ENCODE assay signal across 20 cellular contexts in genomic region chr6:97275809-97276208, GRCh38.
"Had no signal": no experiment of that assay in that cellular context is flagged by ENCODE, and none has a peak within 500 bp of the region (broad histone marks: within the 10 kb centered on the region; RNA-seq: fewer than 3 reads in every experiment).

No MANE protein-coding gene starts in this region.

- H3K27me3 Mint-ChIP-seq: activated CD4-positive, alpha-beta T cell treated with anti-CD3 and anti-CD28 coated beads, Interleukin-2, amount 10 ng/mL, durations not matched to agents 24 days and 14 days; activated naive CD4-positive, alpha-beta T cell treated with anti-CD3 and anti-CD28 coated beads, Interleukin-2, amount 10 ng/mL, durations not matched to agents 7 days and 5 days; activated naive CD8-positive, alpha-beta T cell treated with anti-CD3 and anti-CD28 coated beads, Interleukin-2, amount 50 U/mL, for 24 hours; central memory CD8-positive, alpha-beta T cell had no signal

- H3K27ac ChIP-seq: brain microvascular endothelial cell had no signal

- H3K36me3 ChIP-seq: brain microvascular endothelial cell had no signal

- H3K27me3 ChIP-seq: brain microvascular endothelial cell had no signal

- H3K27ac Mint-ChIP-seq: activated CD4-positive, alpha-beta T cell treated with anti-CD3 and anti-CD28 coated beads, Interleukin-2, amount 10 ng/mL, durations not matched to agents 24 days and 14 days; activated naive CD4-positive, alpha-beta T cell treated with anti-CD3 and anti-CD28 coated beads, Interleukin-2, amount 10 ng/mL, durations not matched to agents 7 days and 5 days; activated naive CD8-positive, alpha-beta T cell treated with anti-CD3 and anti-CD28 coated beads, Interleukin-2, amount 50 U/mL, for 24 hours had no signal

- DNase-seq: activated CD4-positive, alpha-beta T cell treated with anti-CD3 and anti-CD28 coated beads, Interleukin-2, amount 10 ng/mL, durations not matched to agents 24 days and 14 days; activated CD8-positive, alpha-beta memory T cell treated with anti-CD3 and anti-CD28 coated beads, Interleukin-2, amount 50 U/mL, for 4 hours; activated naive CD4-positive, alpha-beta T cell treated with anti-CD3 and anti-CD28 coated beads, Interleukin-2, amount 10 ng/mL, durations not matched to agents 7 days and 5 days; activated naive CD8-positive, alpha-beta T cell treated with anti-CD3 and anti-CD28 coated beads, Interleukin-2, amount 50 U/mL, for 24 hours; activated T-cell treated with anti-CD3 and anti-CD28 coated beads, Interleukin-2, amount 50 U/mL, for 4 hours; aorta; brain microvascular endothelial cell; cortex of kidney; midbrain; nucleus accumbens; posterior cingulate gyrus; stimulated activated CD4-positive, alpha-beta T cell treated with anti-CD3 and anti-CD28 coated beads, Interleukin-12 subunit alpha, Interleukin-12 subunit beta, amount 100 ng/mL, for 4 hours; stimulated activated CD4-positive, alpha-beta T cell treated with anti-CD3 and anti-CD28 coated beads, Interleukin-1b, Interleukin-23, amount 100 ng/mL, for 48 hours; stimulated activated CD8-positive, alpha-beta memory T cell treated with anti-CD3 and anti-CD28 coated beads, Interleukin-4, amount 100 ng/mL, for 48 hours; stimulated activated naive CD4-positive, alpha-beta T cell; T1000 had no signal

- FAIRE-seq: endometrium had no signal

- H3K4me3 Mint-ChIP-seq: activated CD4-positive, alpha-beta T cell treated with anti-CD3 and anti-CD28 coated beads, Interleukin-2, amount 10 ng/mL, durations not matched to agents 24 days and 14 days; activated naive CD4-positive, alpha-beta T cell treated with anti-CD3 and anti-CD28 coated beads, Interleukin-2, amount 10 ng/mL, durations not matched to agents 7 days and 5 days; activated naive CD8-positive, alpha-beta T cell treated with anti-CD3 and anti-CD28 coated beads, Interleukin-2, amount 50 U/mL, for 24 hours; activated T-cell treated with anti-CD3 and anti-CD28 coated beads, Interleukin-2, amount 50 U/mL, for 4 hours; central memory CD8-positive, alpha-beta T cell; nephron had no signal

- ATAC-seq: activated naive CD8-positive, alpha-beta T cell treated with anti-CD3 and anti-CD28 coated beads, Interleukin-2, amount 50 U/mL, for 24 hours; activated T-cell treated with anti-CD3 and anti-CD28 coated beads, Interleukin-2, amount 50 U/mL, for 4 hours; left lobe of liver had no signal

- H3K9me3 Mint-ChIP-seq: activated CD4-positive, alpha-beta T cell treated with anti-CD3 and anti-CD28 coated beads, Interleukin-2, amount 10 ng/mL, durations not matched to agents 24 days and 14 days; activated naive CD4-positive, alpha-beta T cell treated with anti-CD3 and anti-CD28 coated beads, Interleukin-2, amount 10 ng/mL, durations not matched to agents 7 days and 5 days; activated naive CD8-positive, alpha-beta T cell treated with anti-CD3 and anti-CD28 coated beads, Interleukin-2, amount 50 U/mL, for 24 hours; activated T-cell treated with anti-CD3 and anti-CD28 coated beads, Interleukin-2, amount 50 U/mL, for 4 hours; central memory CD8-positive, alpha-beta T cell; nephron had no signal

- H3K4me1 Mint-ChIP-seq: nephron had no signal
